ENCODE assay signal across 1 cellular context in the genomic region with DNA sequence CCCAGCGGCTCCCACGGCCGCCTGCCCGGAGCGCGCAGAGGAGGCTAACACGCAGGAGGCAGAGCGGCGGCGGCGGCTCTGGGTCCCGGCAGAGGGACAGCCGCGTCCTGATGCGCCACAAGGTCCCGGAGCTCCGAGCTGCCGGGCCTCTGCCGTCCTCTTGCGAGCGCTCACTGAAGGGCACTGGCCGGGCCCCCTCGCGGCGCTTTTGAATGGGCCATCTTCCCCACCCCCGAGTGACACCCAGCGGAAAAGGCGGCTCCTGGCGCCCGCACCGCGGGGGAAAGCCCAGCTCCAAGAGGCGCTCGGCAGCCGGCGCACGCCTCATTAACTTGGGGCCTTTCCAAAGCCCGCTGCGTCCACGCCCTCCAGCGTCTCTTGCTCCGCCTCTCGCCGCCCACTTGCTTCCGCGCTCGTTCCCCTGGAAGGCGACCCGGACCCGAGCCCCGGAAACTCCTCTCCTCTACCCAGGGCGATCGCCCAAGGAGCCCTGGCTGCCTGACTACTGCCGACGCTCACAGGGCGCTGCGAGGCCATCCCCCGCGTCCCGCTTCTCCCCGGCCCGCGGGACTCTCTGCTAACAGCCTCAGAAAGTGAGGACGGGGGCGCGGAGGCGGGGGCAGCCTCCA.
TF ChIP-seq lines count a peak whose summit lies in the region.

A gene (minus strand): TSS at position 363 of the 629 bp plus-strand sequence.

TF ChIP-seq in K562, 482 proteins besides CTCF, POLR2A, EP300 and RAD21 (continued from another document and continues in another):
- TF ChIP-seq, protein P1, sequence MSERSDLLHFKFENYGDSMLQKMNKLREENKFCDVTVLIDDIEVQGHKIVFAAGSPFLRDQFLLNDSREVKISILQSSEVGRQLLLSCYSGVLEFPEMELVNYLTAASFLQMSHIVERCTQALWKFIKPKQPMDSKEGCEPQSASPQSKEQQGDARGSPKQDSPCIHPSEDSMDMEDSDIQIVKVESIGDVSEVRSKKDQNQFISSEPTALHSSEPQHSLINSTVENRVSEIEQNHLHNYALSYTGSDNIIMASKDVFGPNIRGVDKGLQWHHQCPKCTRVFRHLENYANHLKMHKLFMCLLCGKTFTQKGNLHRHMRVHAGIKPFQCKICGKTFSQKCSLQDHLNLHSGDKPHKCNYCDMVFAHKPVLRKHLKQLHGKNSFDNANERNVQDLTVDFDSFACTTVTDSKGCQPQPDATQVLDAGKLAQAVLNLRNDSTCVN (CRISPR knock-in tag; IDR thresholded peaks at IDR 0.05) = no peak
- TF ChIP-seq ZNF583 (CRISPR knock-in tag; IDR thresholded peaks at IDR 0.05) (no peak), KLF13 (tag; IDR thresholded peaks at IDR 0.05; ENCODE audit: borderline replicate concordance, low read depth) (no peak), DMBX1 (CRISPR knock-in tag; IDR thresholded peaks at IDR 0.05; ENCODE audit: borderline replicate concordance) (no peak), ZNF124 (CRISPR knock-in tag; IDR thresholded peaks at IDR 0.05) (no peak), RNF2 (IDR thresholded peaks at IDR 0.05) (no peak), CHD2 (IDR thresholded peaks at IDR 0.05; ENCODE audit: low read depth, low read length) (no peak), SMAD4 (CRISPR knock-in tag; conservative IDR thresholded peaks at IDR 0.05) (0 out of 2 replicates have a peak, but pooled peaks have one; percentile 30), CREBBP (IDR thresholded peaks at IDR 0.05; ENCODE audit: low read depth, low read length) (no peak), ZNF696 (CRISPR knock-in tag; conservative IDR thresholded peaks at IDR 0.05) (no peak), POLR2AphosphoS2 (IDR thresholded peaks at IDR 0.05; ENCODE audit: low read length) (no peak), GTF2E2 (tag; IDR thresholded peaks at IDR 0.05) (peak; percentile 82), HDAC3 (IDR thresholded peaks at IDR 0.05; ENCODE audit: borderline replicate concordance, partially characterized antibody) (no peak), KDM2B (CRISPR knock-in tag; IDR thresholded peaks at IDR 0.05) (no peak), SMARCE1 (IDR thresholded peaks at IDR 0.05) (no peak), L3MBTL2 (IDR thresholded peaks at IDR 0.05) (peak; percentile 66), TAF7 (tag; IDR thresholded peaks at IDR 0.05) (no peak), SAFB (IDR thresholded peaks at IDR 0.05; ENCODE audit: borderline replicate concordance, low read depth, low read length) (no peak), ADNP (tag; IDR thresholded peaks at IDR 0.05) (no peak), POLR2B (IDR thresholded peaks at IDR 0.05; ENCODE audit: low read depth, partially characterized antibody) (peak; percentile 49), COPS2 (conservative IDR thresholded peaks at IDR 0.05) (no peak), GABPB2 (CRISPR knock-in tag; conservative IDR thresholded peaks at IDR 0.05) (no peak), RFX7 (CRISPR knock-in tag; IDR thresholded peaks at IDR 0.05) (no peak), ELF2 (CRISPR knock-in tag; IDR thresholded peaks at IDR 0.05) (no peak), SP1 (CRISPR knock-in tag; IDR thresholded peaks at IDR 0.05) (no peak), PYGO2 (tag; IDR thresholded peaks at IDR 0.05) (no peak)
- TF ChIP-seq, protein P2, sequence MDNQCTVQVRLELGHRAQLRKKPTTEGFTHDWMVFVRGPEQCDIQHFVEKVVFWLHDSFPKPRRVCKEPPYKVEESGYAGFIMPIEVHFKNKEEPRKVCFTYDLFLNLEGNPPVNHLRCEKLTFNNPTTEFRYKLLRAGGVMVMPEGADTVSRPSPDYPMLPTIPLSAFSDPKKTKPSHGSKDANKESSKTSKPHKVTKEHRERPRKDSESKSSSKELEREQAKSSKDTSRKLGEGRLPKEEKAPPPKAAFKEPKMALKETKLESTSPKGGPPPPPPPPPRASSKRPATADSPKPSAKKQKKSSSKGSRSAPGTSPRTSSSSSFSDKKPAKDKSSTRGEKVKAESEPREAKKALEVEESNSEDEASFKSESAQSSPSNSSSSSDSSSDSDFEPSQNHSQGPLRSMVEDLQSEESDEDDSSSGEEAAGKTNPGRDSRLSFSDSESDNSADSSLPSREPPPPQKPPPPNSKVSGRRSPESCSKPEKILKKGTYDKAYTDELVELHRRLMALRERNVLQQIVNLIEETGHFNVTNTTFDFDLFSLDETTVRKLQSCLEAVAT (IDR thresholded peaks at IDR 0.05) = 0 out of 4 replicates have a peak, but pooled peaks of 1 of the 2 experiments have one; percentile 9
- TF ChIP-seq, protein P3, sequence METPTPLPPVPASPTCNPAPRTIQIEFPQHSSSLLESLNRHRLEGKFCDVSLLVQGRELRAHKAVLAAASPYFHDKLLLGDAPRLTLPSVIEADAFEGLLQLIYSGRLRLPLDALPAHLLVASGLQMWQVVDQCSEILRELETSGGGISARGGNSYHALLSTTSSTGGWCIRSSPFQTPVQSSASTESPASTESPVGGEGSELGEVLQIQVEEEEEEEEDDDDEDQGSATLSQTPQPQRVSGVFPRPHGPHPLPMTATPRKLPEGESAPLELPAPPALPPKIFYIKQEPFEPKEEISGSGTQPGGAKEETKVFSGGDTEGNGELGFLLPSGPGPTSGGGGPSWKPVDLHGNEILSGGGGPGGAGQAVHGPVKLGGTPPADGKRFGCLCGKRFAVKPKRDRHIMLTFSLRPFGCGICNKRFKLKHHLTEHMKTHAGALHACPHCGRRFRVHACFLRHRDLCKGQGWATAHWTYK (CRISPR knock-in tag; IDR thresholded peaks at IDR 0.05) = no peak
- TF ChIP-seq, protein P4, sequence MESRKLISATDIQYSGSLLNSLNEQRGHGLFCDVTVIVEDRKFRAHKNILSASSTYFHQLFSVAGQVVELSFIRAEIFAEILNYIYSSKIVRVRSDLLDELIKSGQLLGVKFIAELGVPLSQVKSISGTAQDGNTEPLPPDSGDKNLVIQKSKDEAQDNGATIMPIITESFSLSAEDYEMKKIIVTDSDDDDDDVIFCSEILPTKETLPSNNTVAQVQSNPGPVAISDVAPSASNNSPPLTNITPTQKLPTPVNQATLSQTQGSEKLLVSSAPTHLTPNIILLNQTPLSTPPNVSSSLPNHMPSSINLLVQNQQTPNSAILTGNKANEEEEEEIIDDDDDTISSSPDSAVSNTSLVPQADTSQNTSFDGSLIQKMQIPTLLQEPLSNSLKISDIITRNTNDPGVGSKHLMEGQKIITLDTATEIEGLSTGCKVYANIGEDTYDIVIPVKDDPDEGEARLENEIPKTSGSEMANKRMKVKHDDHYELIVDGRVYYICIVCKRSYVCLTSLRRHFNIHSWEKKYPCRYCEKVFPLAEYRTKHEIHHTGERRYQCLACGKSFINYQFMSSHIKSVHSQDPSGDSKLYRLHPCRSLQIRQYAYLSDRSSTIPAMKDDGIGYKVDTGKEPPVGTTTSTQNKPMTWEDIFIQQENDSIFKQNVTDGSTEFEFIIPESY (CRISPR knock-in tag; IDR thresholded peaks at IDR 0.05) = 0 out of 2 replicates have a peak, but pooled peaks have one; percentile 20
- TF ChIP-seq, protein P5, sequence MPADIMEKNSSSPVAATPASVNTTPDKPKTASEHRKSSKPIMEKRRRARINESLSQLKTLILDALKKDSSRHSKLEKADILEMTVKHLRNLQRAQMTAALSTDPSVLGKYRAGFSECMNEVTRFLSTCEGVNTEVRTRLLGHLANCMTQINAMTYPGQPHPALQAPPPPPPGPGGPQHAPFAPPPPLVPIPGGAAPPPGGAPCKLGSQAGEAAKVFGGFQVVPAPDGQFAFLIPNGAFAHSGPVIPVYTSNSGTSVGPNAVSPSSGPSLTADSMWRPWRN (IDR thresholded peaks at IDR 0.05; ENCODE audit: low read depth) = no peak
- TF ChIP-seq, protein P6, sequence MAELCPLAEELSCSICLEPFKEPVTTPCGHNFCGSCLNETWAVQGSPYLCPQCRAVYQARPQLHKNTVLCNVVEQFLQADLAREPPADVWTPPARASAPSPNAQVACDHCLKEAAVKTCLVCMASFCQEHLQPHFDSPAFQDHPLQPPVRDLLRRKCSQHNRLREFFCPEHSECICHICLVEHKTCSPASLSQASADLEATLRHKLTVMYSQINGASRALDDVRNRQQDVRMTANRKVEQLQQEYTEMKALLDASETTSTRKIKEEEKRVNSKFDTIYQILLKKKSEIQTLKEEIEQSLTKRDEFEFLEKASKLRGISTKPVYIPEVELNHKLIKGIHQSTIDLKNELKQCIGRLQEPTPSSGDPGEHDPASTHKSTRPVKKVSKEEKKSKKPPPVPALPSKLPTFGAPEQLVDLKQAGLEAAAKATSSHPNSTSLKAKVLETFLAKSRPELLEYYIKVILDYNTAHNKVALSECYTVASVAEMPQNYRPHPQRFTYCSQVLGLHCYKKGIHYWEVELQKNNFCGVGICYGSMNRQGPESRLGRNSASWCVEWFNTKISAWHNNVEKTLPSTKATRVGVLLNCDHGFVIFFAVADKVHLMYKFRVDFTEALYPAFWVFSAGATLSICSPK (IDR thresholded peaks at IDR 0.05; ENCODE audit: borderline replicate concordance) = no peak
- TF ChIP-seq, protein P7, sequence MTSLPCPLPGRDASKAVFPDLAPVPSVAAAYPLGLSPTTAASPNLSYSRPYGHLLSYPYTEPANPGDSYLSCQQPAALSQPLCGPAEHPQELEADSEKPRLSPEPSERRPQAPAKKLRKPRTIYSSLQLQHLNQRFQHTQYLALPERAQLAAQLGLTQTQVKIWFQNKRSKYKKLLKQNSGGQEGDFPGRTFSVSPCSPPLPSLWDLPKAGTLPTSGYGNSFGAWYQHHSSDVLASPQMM (CRISPR knock-in tag; IDR thresholded peaks at IDR 0.05) = no peak
- TF ChIP-seq, protein P8, sequence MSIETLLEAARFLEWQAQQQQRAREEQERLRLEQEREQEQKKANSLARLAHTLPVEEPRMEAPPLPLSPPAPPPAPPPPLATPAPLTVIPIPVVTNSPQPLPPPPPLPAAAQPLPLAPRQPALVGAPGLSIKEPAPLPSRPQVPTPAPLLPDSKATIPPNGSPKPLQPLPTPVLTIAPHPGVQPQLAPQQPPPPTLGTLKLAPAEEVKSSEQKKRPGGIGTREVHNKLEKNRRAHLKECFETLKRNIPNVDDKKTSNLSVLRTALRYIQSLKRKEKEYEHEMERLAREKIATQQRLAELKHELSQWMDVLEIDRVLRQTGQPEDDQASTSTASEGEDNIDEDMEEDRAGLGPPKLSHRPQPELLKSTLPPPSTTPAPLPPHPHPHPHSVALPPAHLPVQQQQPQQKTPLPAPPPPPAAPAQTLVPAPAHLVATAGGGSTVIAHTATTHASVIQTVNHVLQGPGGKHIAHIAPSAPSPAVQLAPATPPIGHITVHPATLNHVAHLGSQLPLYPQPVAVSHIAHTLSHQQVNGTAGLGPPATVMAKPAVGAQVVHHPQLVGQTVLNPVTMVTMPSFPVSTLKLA (conservative IDR thresholded peaks at IDR 0.05) = peak; percentile 24 to 64; a peak in 2 of 4 replicates
- TF ChIP-seq, protein P9, sequence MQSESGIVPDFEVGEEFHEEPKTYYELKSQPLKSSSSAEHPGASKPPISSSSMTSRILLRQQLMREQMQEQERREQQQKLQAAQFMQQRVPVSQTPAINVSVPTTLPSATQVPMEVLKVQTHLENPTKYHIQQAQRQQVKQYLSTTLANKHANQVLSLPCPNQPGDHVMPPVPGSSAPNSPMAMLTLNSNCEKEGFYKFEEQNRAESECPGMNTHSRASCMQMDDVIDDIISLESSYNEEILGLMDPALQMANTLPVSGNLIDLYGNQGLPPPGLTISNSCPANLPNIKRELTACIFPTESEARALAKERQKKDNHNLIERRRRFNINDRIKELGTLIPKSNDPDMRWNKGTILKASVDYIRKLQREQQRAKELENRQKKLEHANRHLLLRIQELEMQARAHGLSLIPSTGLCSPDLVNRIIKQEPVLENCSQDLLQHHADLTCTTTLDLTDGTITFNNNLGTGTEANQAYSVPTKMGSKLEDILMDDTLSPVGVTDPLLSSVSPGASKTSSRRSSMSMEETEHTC (IDR thresholded peaks at IDR 0.05) = no peak
- TF ChIP-seq, protein P10, sequence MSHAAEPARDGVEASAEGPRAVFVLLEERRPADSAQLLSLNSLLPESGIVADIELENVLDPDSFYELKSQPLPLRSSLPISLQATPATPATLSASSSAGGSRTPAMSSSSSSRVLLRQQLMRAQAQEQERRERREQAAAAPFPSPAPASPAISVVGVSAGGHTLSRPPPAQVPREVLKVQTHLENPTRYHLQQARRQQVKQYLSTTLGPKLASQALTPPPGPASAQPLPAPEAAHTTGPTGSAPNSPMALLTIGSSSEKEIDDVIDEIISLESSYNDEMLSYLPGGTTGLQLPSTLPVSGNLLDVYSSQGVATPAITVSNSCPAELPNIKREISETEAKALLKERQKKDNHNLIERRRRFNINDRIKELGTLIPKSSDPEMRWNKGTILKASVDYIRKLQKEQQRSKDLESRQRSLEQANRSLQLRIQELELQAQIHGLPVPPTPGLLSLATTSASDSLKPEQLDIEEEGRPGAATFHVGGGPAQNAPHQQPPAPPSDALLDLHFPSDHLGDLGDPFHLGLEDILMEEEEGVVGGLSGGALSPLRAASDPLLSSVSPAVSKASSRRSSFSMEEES (CRISPR knock-in tag; IDR thresholded peaks at IDR 0.05) = no peak
- TF ChIP-seq, protein P11, sequence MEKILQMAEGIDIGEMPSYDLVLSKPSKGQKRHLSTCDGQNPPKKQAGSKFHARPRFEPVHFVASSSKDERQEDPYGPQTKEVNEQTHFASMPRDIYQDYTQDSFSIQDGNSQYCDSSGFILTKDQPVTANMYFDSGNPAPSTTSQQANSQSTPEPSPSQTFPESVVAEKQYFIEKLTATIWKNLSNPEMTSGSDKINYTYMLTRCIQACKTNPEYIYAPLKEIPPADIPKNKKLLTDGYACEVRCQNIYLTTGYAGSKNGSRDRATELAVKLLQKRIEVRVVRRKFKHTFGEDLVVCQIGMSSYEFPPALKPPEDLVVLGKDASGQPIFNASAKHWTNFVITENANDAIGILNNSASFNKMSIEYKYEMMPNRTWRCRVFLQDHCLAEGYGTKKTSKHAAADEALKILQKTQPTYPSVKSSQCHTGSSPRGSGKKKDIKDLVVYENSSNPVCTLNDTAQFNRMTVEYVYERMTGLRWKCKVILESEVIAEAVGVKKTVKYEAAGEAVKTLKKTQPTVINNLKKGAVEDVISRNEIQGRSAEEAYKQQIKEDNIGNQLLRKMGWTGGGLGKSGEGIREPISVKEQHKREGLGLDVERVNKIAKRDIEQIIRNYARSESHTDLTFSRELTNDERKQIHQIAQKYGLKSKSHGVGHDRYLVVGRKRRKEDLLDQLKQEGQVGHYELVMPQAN (IDR thresholded peaks at IDR 0.05; ENCODE audit: borderline replicate concordance) = no peak
- TF ChIP-seq, protein P12, sequence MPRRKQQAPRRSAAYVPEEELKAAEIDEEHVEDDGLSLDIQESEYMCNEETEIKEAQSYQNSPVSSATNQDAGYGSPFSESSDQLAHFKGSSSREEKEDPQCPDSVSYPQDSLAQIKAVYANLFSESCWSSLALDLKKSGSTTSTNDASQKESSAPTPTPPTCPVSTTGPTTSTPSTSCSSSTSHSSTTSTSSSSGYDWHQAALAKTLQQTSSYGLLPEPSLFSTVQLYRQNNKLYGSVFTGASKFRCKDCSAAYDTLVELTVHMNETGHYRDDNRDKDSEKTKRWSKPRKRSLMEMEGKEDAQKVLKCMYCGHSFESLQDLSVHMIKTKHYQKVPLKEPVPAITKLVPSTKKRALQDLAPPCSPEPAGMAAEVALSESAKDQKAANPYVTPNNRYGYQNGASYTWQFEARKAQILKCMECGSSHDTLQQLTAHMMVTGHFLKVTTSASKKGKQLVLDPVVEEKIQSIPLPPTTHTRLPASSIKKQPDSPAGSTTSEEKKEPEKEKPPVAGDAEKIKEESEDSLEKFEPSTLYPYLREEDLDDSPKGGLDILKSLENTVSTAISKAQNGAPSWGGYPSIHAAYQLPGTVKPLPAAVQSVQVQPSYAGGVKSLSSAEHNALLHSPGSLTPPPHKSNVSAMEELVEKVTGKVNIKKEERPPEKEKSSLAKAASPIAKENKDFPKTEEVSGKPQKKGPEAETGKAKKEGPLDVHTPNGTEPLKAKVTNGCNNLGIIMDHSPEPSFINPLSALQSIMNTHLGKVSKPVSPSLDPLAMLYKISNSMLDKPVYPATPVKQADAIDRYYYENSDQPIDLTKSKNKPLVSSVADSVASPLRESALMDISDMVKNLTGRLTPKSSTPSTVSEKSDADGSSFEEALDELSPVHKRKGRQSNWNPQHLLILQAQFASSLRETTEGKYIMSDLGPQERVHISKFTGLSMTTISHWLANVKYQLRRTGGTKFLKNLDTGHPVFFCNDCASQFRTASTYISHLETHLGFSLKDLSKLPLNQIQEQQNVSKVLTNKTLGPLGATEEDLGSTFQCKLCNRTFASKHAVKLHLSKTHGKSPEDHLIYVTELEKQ (CRISPR knock-in tag; IDR thresholded peaks at IDR 0.05) = no peak
